In the genomic region with DNA sequence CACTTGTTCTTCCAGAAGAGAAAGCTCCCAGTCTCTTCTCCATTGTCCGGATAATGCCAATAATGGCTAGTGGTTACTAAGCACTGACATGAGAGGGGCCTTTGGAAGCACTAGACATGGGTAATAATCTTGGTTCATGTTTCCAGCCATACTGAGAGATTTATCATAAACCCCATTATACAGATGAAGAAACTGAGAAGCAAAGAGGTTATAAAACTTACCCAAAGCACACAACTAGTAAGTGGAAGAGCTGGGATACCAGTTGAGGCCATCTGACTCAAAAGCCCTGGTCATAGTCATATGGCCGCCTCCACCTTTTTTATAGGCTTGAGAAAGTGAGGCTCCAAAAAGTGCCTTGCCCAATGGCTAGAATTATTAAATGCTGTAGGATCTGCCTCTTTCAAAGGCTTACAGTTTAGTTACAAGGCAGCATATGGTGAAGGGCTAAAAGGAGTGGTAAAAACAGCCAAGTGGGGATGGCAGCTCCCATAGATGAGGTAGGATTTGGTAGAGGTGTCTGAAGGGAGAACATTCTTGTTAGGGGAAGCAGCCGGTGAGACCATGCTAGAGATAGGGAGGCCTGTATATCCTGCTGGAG, we compare ENCODE assay signal across 11 cellular contexts. TPM values are rescaled to one million over a fixed set of nuclear protein-coding genes. Genes with fewer than 3 reads are reported as not detected.
A peak's percentile ranks its signal among the peaks of the same experiment; 100 is the strongest.
DNase-seq lines count a peak whose midpoint lies in the region; ATAC-seq and TF ChIP-seq lines count a peak whose summit lies in the region.
"Had no signal": no experiment of that assay in that cellular context is flagged by ENCODE, and none has a peak within 500 bp of the region (broad histone marks: within the 10 kb centered on the region; RNA-seq: fewer than 3 reads in every experiment).

No MANE protein-coding gene starts in this region.

- H3K27ac Mint-ChIP-seq in activated naive CD4-positive, alpha-beta T cell treated with anti-CD3 and anti-CD28 coated beads, Interleukin-2, amount 50 U/mL, for 24 hours: peak overlapping the region; percentile 66

- DNase-seq in activated naive CD4-positive, alpha-beta T cell treated with Interleukin-2 at 50 U/mL for 16 hours: no peak
- DNase-seq in choroid plexus epithelial cell (ENCODE audit: low read depth): no peak
- no peak for DNase-seq in upper lobe of right lung
- DNase-seq in 8988T: no peak
- DNase-seq in SKM-1 (lab: John Stamatoyannopoulos, UW; ENCODE audit: unreplicated experiment): no peak
- DNase-seq: DMS153, PC-3 had no signal

- intact Hi-C loops in upper lobe of right lung (cut with DNase I): loop anchor here (5.0 kb wide), 2 partner anchors 71 to 141 kb away; no protein-coding TSS in a partner anchor

- H3K36me3 Mint-ChIP-seq in activated naive CD4-positive, alpha-beta T cell treated with anti-CD3 and anti-CD28 coated beads, Interleukin-2, amount 50 U/mL, for 24 hours: no peaks in the 10 kb centered on the region

- H3K4me3 ChIP-seq in choroid plexus epithelial cell (ENCODE audit: low read depth, low read length) (peak overlapping the region; percentile 76), muscle layer of colon (ENCODE audit: low read depth in 1 of 2, low read length in 2 of 2) (peak overlapping the region; percentile 52 to 65), upper lobe of right lung (peak overlapping the region; percentile 82)

- peaks cover 5% of the 10 kb centered on the region for H3K9me3 Mint-ChIP-seq in activated naive CD4-positive, alpha-beta T cell treated with anti-CD3 and anti-CD28 coated beads, Interleukin-2, amount 50 U/mL, for 24 hours

- TF ChIP-seq CTCF in choroid plexus epithelial cell (conservative IDR thresholded peaks at IDR 0.05; ENCODE audit: low read depth, low read length) (no peak), upper lobe of right lung (IDR thresholded peaks at IDR 0.05) (no peak)

- peaks cover 42% of the 10 kb centered on the region for H3K4me1 Mint-ChIP-seq in activated naive CD4-positive, alpha-beta T cell treated with anti-CD3 and anti-CD28 coated beads, Interleukin-2, amount 50 U/mL, for 24 hours

- H3K27me3 ChIP-seq in muscle layer of colon (ENCODE audit: control insufficient read depth in 1 of 2, insufficient read depth in 2 of 2, low read length in 2 of 2): no peaks in the 10 kb centered on the region
- H3K27me3 ChIP-seq in upper lobe of right lung: no peaks in the 10 kb centered on the region
- H3K27me3 ChIP-seq: pancreas had no signal

- peaks cover 19% of the 10 kb centered on the region for H3K4me1 ChIP-seq in muscle layer of colon (ENCODE audit: insufficient read depth, low read length)
- peaks cover 30% of the 10 kb centered on the region for H3K4me1 ChIP-seq in upper lobe of right lung

- no peaks in the 10 kb centered on the region for H3K27me3 Mint-ChIP-seq in activated naive CD4-positive, alpha-beta T cell treated with anti-CD3 and anti-CD28 coated beads, Interleukin-2, amount 50 U/mL, for 24 hours

- H3K27ac ChIP-seq in muscle layer of colon (ENCODE audit: low read depth, low read length): peak overlapping the region; percentile 70
- peak overlapping the region; percentile 89 for H3K27ac ChIP-seq in upper lobe of right lung

- H3K36me3 ChIP-seq in muscle layer of colon (ENCODE audit: insufficient read depth, low read length) (no peaks in the 10 kb centered on the region), upper lobe of right lung (no peaks in the 10 kb centered on the region)
- H3K36me3 ChIP-seq: pancreas had no signal

- peak overlapping the region; percentile 68 for H3K9ac ChIP-seq in muscle layer of colon (ENCODE audit: low read length)

- no peaks in the 10 kb centered on the region for H3K9me3 ChIP-seq in muscle layer of colon (ENCODE audit: low read length)
- H3K9me3 ChIP-seq in upper lobe of right lung: no peaks in the 10 kb centered on the region
- H3K9me3 ChIP-seq: pancreas had no signal

- no peak for ATAC-seq in upper lobe of right lung
- no peak for ATAC-seq in HG02623 (IDR thresholded peaks at IDR 0.05; ENCODE audit: unreplicated experiment)
- ATAC-seq: PC-3 had no signal

- peak overlapping the region; percentile 79 for H3K4me3 Mint-ChIP-seq in activated naive CD4-positive, alpha-beta T cell treated with anti-CD3 and anti-CD28 coated beads, Interleukin-2, amount 50 U/mL, for 24 hours

RNA-seq across cellular contexts. Expression of a gene that starts 1.0 kb away (rescaled TPM):
- total RNA-seq in upper lobe of right lung: 161 TPM
